Comparison of ENCODE assay signal across 9 cellular contexts in genomic region chr22:49958961-49959781, GRCh38. TPM values are rescaled to one million over a fixed set of nuclear protein-coding genes. Genes with fewer than 3 reads are reported as not detected.
DNase-seq lines count a peak whose midpoint lies in the region; ATAC-seq and TF ChIP-seq lines count a peak whose summit lies in the region.
"Had no signal": no experiment of that assay in that cellular context is flagged by ENCODE, and none has a peak within 500 bp of the region (broad histone marks: within the 10 kb centered on the region; RNA-seq: fewer than 3 reads in every experiment).

No MANE protein-coding gene starts in this region.

- H3K4me1 ChIP-seq in OCI-LY7 (ENCODE audit: insufficient read depth, low read length, poor library complexity, severe bottlenecking), result peaks cover 31% of the 10 kb centered on the region
- peaks cover 21% of the 10 kb centered on the region for H3K4me1 ChIP-seq in neuron (ENCODE audit: insufficient read depth, low read length)

- H3K9me3 Mint-ChIP-seq in CD14-positive monocyte, result no peaks in the 10 kb centered on the region

- no TSS peak for BruUV-seq in OCI-LY7 (replicated peaks; lab: Mats Ljungman, UMichigan)

- intact Hi-C loops in CD14-positive monocyte (cut with micrococcal nuclease), result loop anchor here in 1 of 2 donors (1.0 kb wide), 1 partner anchor 23 kb away; no protein-coding TSS in a partner anchor
- intact Hi-C loops in OCI-LY7 (cut with micrococcal nuclease; ENCODE audit: unreplicated experiment), result no loop called here

- no peak for DNase-seq in CD14-positive monocyte (ENCODE audit: low spot score)
- DNase-seq in OCI-LY7 (ENCODE audit: low spot score), result no peak
- no peak for DNase-seq in epithelial cell of esophagus (ENCODE audit: low read depth)
- no peak for DNase-seq in KG1 (lab: John Stamatoyannopoulos, UW)
- no peak for DNase-seq in SIG-M5 (lab: John Stamatoyannopoulos, UW)
- DNase-seq in HCEC 1CT, result no peak

- TF ChIP-seq CTCF in CD14-positive monocyte (IDR thresholded peaks at IDR 0.05), result no peak
- TF ChIP-seq CTCF in OCI-LY7 (conservative IDR thresholded peaks at IDR 0.05; ENCODE audit: low read length), result no peak
- TF ChIP-seq CTCF in epithelial cell of esophagus (IDR thresholded peaks at IDR 0.05; ENCODE audit: insufficient read depth, low read depth, low read length, missing control alignments), result no peak

- H3K36me3 Mint-ChIP-seq in CD14-positive monocyte, result peaks cover 11 to 24% of the 10 kb centered on the region in 2 donors

- peak overlapping the region; percentile 64 for H3K27ac ChIP-seq in OCI-LY7 (ENCODE audit: low read depth, low read length, poor library complexity, severe bottlenecking)

- H3K36me3 ChIP-seq in OCI-LY7 (ENCODE audit: insufficient read depth, low read length), result peaks cover 31% of the 10 kb centered on the region
- H3K36me3 ChIP-seq in neuron (ENCODE audit: insufficient read depth, low read length), result peaks cover 25% of the 10 kb centered on the region

- no peaks in the 10 kb centered on the region for H3K9me2 ChIP-seq in OCI-LY7 (ENCODE audit: insufficient read depth, low read length)

- POLR2A ChIA-PET in OCI-LY7 (lab: Charles Lee), result interaction anchor here (0.6 kb wide), 1 partner anchor 439 kb away, joined by 5 read pairs; no protein-coding TSS in a partner anchor

- no peaks in the 10 kb centered on the region for H3K27me3 ChIP-seq in neuron (ENCODE audit: insufficient read depth, low read length)

- peaks cover 0 to 1% (median 0%) of the 10 kb centered on the region in 3 donors for H3K27me3 Mint-ChIP-seq in CD14-positive monocyte (ENCODE audit: low read depth in 3 of 3)

- peak overlapping the region; percentile 73 to 82 for H3K4me3 Mint-ChIP-seq in CD14-positive monocyte

- ATAC-seq in HG03520 (IDR thresholded peaks at IDR 0.05; ENCODE audit: unreplicated experiment), result no peak

- H3K4me1 Mint-ChIP-seq in CD14-positive monocyte, result peaks cover 24% of the 10 kb centered on the region

- peaks cover 32% of the 10 kb centered on the region; the same call in 1 of the 2 replicates for H3K79me2 ChIP-seq in OCI-LY7 (ENCODE audit: insufficient read depth, low read depth, low read length)

- peak overlapping the region; percentile 98 for H3K4me3 ChIP-seq in OCI-LY7 (ENCODE audit: low read depth, low read length, poor library complexity, severe bottlenecking)
- peak overlapping the region; percentile 52 for H3K4me3 ChIP-seq in epithelial cell of esophagus (ENCODE audit: low read length)
- peak overlapping the region; percentile 73 for H3K4me3 ChIP-seq in neuron (ENCODE audit: low read length)

- H3K9me3 ChIP-seq in OCI-LY7 (ENCODE audit: low read length), result no peaks in the 10 kb centered on the region
- peaks cover 4% of the 10 kb centered on the region for H3K9me3 ChIP-seq in neuron (ENCODE audit: low read length)

- H2AFZ ChIP-seq in OCI-LY7 (ENCODE audit: low read length) (no peak overlapping the region), neuron (ENCODE audit: low read depth, low read length) (no peak overlapping the region)

- CTCF ChIA-PET in OCI-LY7 (lab: Charles Lee; ENCODE audit: unreplicated experiment), result no interaction called here

- peak overlapping the region; percentile 88 for H3K4me2 ChIP-seq in OCI-LY7 (ENCODE audit: low read length)

- peak overlapping the region; percentile 66 to 91 (median 89) for H3K27ac Mint-ChIP-seq in CD14-positive monocyte

- H4K20me1 ChIP-seq in OCI-LY7 (ENCODE audit: insufficient read depth, low read length), result no peaks in the 10 kb centered on the region

RNA-seq across cellular contexts. Expression of gene PIM3, which starts 1.4 kb away (rescaled TPM):
- polyA plus RNA-seq in CD14-positive monocyte, result 10 to 100 TPM; 38.8 to 40.4 TPM
- total RNA-seq in OCI-LY7 (2014; rRNA removed; shearing (Covaris generic)), result 74.3 and 81.7 TPM in 2 replicates
- 60.5 and 66.5 TPM in 2 replicates for total RNA-seq in OCI-LY7 (2022)

RNA-seq across cellular contexts. Expression of gene CRELD2, which starts 40.7 kb away (rescaled TPM):
- polyA plus RNA-seq in CD14-positive monocyte, result 10 to 100 TPM; 20.3 to 27.6 TPM
- total RNA-seq in OCI-LY7 (2014; rRNA removed; shearing (Covaris generic)), result 32.5 and 35.3 TPM in 2 replicates
- total RNA-seq in OCI-LY7 (2022), result 27.4 and 32.0 TPM in 2 replicates

RNA-seq across cellular contexts. Expression of gene ALG12, which starts 40.9 kb away (rescaled TPM):
- 1 to 10 TPM; 7.2 to 9.5 TPM for polyA plus RNA-seq in CD14-positive monocyte
- total RNA-seq in OCI-LY7 (2014; rRNA removed; shearing (Covaris generic)), result 6.4 and 11.7 TPM in 2 replicates
- total RNA-seq in OCI-LY7 (2022), result 11.4 and 14.0 TPM in 2 replicates

RNA-seq across cellular contexts. Expression of gene IL17REL, which starts 53.4 kb away (rescaled TPM):
- polyA plus RNA-seq in CD14-positive monocyte, result not detected
- 0.03 TPM in 1 of 2 replicates, not detected in the other for total RNA-seq in OCI-LY7 (2014; rRNA removed; shearing (Covaris generic))
- not detected in 2 replicates for total RNA-seq in OCI-LY7 (2022)
- total RNA-seq: RPMI7951 had no signal
